Comparison of ENCODE assay signal across 1 cellular context in genomic region chr7:87933953-87934698, GRCh38.
TF ChIP-seq lines count a peak whose summit lies in the region.

TSS of gene ADAM22 (plus strand) at chr7:87934251. CDS start at chr7:87934466, 215 bp downstream.

TF ChIP-seq in HepG2, 621 proteins besides CTCF, POLR2A, EP300 and RAD21 (continued from another document and continues in another):
- TF ChIP-seq PLRG1 (conservative IDR thresholded peaks at IDR 0.05) (no peak), RARA (CRISPR knock-in tag; IDR thresholded peaks at IDR 0.05) (no peak; the same call in 1 of the 2 replicates), ZBTB7A (CRISPR knock-in tag; IDR thresholded peaks at IDR 0.05) (no peak; the same call in 1 of the 2 replicates), MAZ (IDR thresholded peaks at IDR 0.05; ENCODE audit: borderline replicate concordance, low read depth, low read length) (peak; percentile 91), MAZ (CRISPR knock-in tag; IDR thresholded peaks at IDR 0.05; ENCODE audit: low read depth) (peak; percentile 59), ZFP36 (IDR thresholded peaks at IDR 0.05; ENCODE audit: borderline replicate concordance, low read depth, low read length, partially characterized antibody) (no peak), ZNF142 (CRISPR knock-in tag; IDR thresholded peaks at IDR 0.05) (peak; percentile 99), GLMP (CRISPR knock-in tag; IDR thresholded peaks at IDR 0.05; ENCODE audit: borderline replicate concordance) (no peak), NR1H2 (CRISPR knock-in tag; IDR thresholded peaks at IDR 0.05; ENCODE audit: borderline replicate concordance, low read depth) (no peak), MATR3 (CRISPR knock-in tag; IDR thresholded peaks at IDR 0.05) (no peak), FOXO1 (CRISPR knock-in tag; IDR thresholded peaks at IDR 0.05) (peak; percentile 64), NR2F1 (CRISPR knock-in tag; IDR thresholded peaks at IDR 0.05) (no peak), NFYB (CRISPR knock-in tag; IDR thresholded peaks at IDR 0.05) (peak; percentile 54; the same call in 1 of the 2 replicates), ZSCAN29 (CRISPR knock-in tag; conservative IDR thresholded peaks at IDR 0.05) (no peak), ZNF263 (CRISPR knock-in tag; IDR thresholded peaks at IDR 0.05) (no peak), ZNF710 (CRISPR knock-in tag; IDR thresholded peaks at IDR 0.05; ENCODE audit: borderline replicate concordance) (peak; percentile 33; the same call in 1 of the 2 replicates), BRF2 (CRISPR knock-in tag; IDR thresholded peaks at IDR 0.05) (no peak), ZNF431 (CRISPR knock-in tag; IDR thresholded peaks at IDR 0.05; ENCODE audit: borderline replicate concordance, low read depth) (peak; percentile 15; the same call in 1 of the 2 replicates), ZNF589 (CRISPR knock-in tag; conservative IDR thresholded peaks at IDR 0.05) (no peak), MNT (IDR thresholded peaks at IDR 0.05) (no peak), NPAS2 (CRISPR knock-in tag; IDR thresholded peaks at IDR 0.05; ENCODE audit: borderline replicate concordance) (no peak), ZNF780A (CRISPR knock-in tag; IDR thresholded peaks at IDR 0.05) (0 out of 2 replicates have a peak, but pooled peaks have one; percentile 64), PAWR (CRISPR knock-in tag; IDR thresholded peaks at IDR 0.05; ENCODE audit: borderline replicate concordance) (no peak), POGK (CRISPR knock-in tag; conservative IDR thresholded peaks at IDR 0.05) (peak; percentile 91), ZNF136 (CRISPR knock-in tag; IDR thresholded peaks at IDR 0.05; ENCODE audit: low read depth) (no peak; the same call in 1 of the 2 replicates), KAT2B (IDR thresholded peaks at IDR 0.05; ENCODE audit: borderline replicate concordance, low read depth, low read length) (no peak), ZGPAT (CRISPR knock-in tag; IDR thresholded peaks at IDR 0.05) (peak; percentile 83; the same call in 1 of the 2 replicates), TSC22D2 (CRISPR knock-in tag; IDR thresholded peaks at IDR 0.05; ENCODE audit: borderline replicate concordance) (peak; percentile 69; the same call in 1 of the 2 replicates), ZNF574 (CRISPR knock-in tag; IDR thresholded peaks at IDR 0.05) (peak; percentile 80), HNRNPL (IDR thresholded peaks at IDR 0.05; ENCODE audit: low read depth, low read length) (no peak), ZNF362 (CRISPR knock-in tag; IDR thresholded peaks at IDR 0.05; ENCODE audit: borderline replicate concordance) (peak; percentile 29; the same call in 1 of the 2 replicates), ZNF33A (CRISPR knock-in tag; IDR thresholded peaks at IDR 0.05; ENCODE audit: borderline replicate concordance) (no peak), ZC3H4 (CRISPR knock-in tag; IDR thresholded peaks at IDR 0.05; ENCODE audit: borderline replicate concordance) (no peak), KLF11 (CRISPR knock-in tag; IDR thresholded peaks at IDR 0.05) (no peak), ZNF614 (CRISPR knock-in tag; IDR thresholded peaks at IDR 0.05; ENCODE audit: borderline replicate concordance) (peak; percentile 23; the same call in 1 of the 2 replicates), ERF (CRISPR knock-in tag; IDR thresholded peaks at IDR 0.05) (peak; percentile 75), ZFP41 (CRISPR knock-in tag; IDR thresholded peaks at IDR 0.05; ENCODE audit: borderline replicate concordance) (no peak), SUZ12 (IDR thresholded peaks at IDR 0.05; ENCODE audit: low read depth, low read length) (peak; percentile 42; the same call in 1 of the 2 replicates), CENPT (CRISPR knock-in tag; IDR thresholded peaks at IDR 0.05; ENCODE audit: low read depth) (no peak), SAFB2 (CRISPR knock-in tag; IDR thresholded peaks at IDR 0.05; ENCODE audit: borderline replicate concordance, low read depth) (peak; percentile 76), REL (CRISPR knock-in tag; conservative IDR thresholded peaks at IDR 0.05) (peak; percentile 49; the same call in 1 of the 2 replicates), ZNF713 (CRISPR knock-in tag; IDR thresholded peaks at IDR 0.05) (no peak), MTA1 (CRISPR knock-in tag; IDR thresholded peaks at IDR 0.05; ENCODE audit: borderline replicate concordance) (peak; percentile 91), SIN3B (IDR thresholded peaks at IDR 0.05; ENCODE audit: low read length) (no peak), RARG (CRISPR knock-in tag; IDR thresholded peaks at IDR 0.05; ENCODE audit: low read depth) (no peak), SMYD3 (CRISPR knock-in tag; IDR thresholded peaks at IDR 0.05) (no peak)
